8 cellular contexts compared by ENCODE assay signal in genomic region chr10:68897336-68897741, GRCh38. TPM values are rescaled to one million over a fixed set of nuclear protein-coding genes. Genes with fewer than 3 reads are reported as not detected.
A peak's percentile ranks its signal among the peaks of the same experiment; 100 is the strongest.
DNase-seq lines count a peak whose midpoint lies in the region; ATAC-seq, FAIRE-seq and TF ChIP-seq lines count a peak whose summit lies in the region.

No MANE protein-coding gene starts in this region.

- no peaks in the 10 kb centered on the region for H3K36me3 Mint-ChIP-seq in endothelial cell (ENCODE audit: low read depth, unreplicated experiment)

- peaks cover 12% of the 10 kb centered on the region for H3K79me2 ChIP-seq in neural cell (replicated peaks; ENCODE audit: insufficient read depth, low read length)

- H3K27me3 ChIP-seq in GM06990 (replicated peaks; ENCODE audit: control insufficient read depth, insufficient read depth, low read length) (no peaks in the 10 kb centered on the region), neural cell (ENCODE audit: insufficient read depth, low read depth, low read length) (no peaks in the 10 kb centered on the region)

- WGBS in A549 (ENCODE audit: missing lambda C conversion rate) = 48% methylated on average over 3 of the region's 3 CpGs

- CTCF ChIA-PET in A549 (lab: Yijun Ruan, JAX) = interaction anchor here (0.6 to 3.9 kb wide), 40 partner anchors 9 to 686 kb away, joined by 3 to 22 read pairs (median 4); partner anchors contain the start of genes DDX21 and STOX1

- H3K9ac ChIP-seq in neural cell (ENCODE audit: low read length) = no peak overlapping the region

- TF ChIP-seq POLR2A in A549 (IDR thresholded peaks at IDR 0.05; ENCODE audit: low read length) = no peak

- H3K9me2 ChIP-seq in neural cell (ENCODE audit: insufficient read depth, low read length) = no peaks in the 10 kb centered on the region

- ATAC-seq in A549 = peak; percentile 15 to 42; a peak in 1 of 6 replicates
- no peak for ATAC-seq in GM21723 (IDR thresholded peaks at IDR 0.05; ENCODE audit: unreplicated experiment)
- ATAC-seq in GM18873 (IDR thresholded peaks at IDR 0.05; ENCODE audit: low FRiP score, unreplicated experiment) = no peak

- H3K27me3 Mint-ChIP-seq in endothelial cell (ENCODE audit: unreplicated experiment) = peaks cover 9% of the 10 kb centered on the region

- no peak overlapping the region for H2AFZ ChIP-seq in neural cell (ENCODE audit: low read depth, low read length)

- no peak overlapping the region for H3K4me3 Mint-ChIP-seq in endothelial cell (ENCODE audit: unreplicated experiment)

- H3K9me3 ChIP-seq in A549 (no peaks in the 10 kb centered on the region), neural cell (ENCODE audit: low read length) (no peaks in the 10 kb centered on the region)

- no peak overlapping the region for H3K4me3 ChIP-seq in A549
- no peak overlapping the region for H3K4me3 ChIP-seq in GM06990 (replicated peaks; ENCODE audit: low read depth, low read length)
- H3K4me3 ChIP-seq in neural cell (ENCODE audit: low read length) = no peak overlapping the region

- POLR2A ChIA-PET in A549 (lab: Yijun Ruan, JAX) = interaction anchor here (0.6 kb wide), 1 partner anchor 101 kb away, joined by 3 read pairs; no protein-coding TSS in a partner anchor

- H4K20me1 ChIP-seq in neural cell (ENCODE audit: insufficient read depth) = no peaks in the 10 kb centered on the region

- peak; percentile 86 for TF ChIP-seq RAD21 in A549 (conservative IDR thresholded peaks at IDR 0.05 in 1 of 2, IDR thresholded peaks at IDR 0.05 in 1 of 2)
- peak; percentile 85 for TF ChIP-seq RAD21 in neural cell (conservative IDR thresholded peaks at IDR 0.05)

- H3K27ac ChIP-seq in A549 (no peak overlapping the region), neural cell (ENCODE audit: low read length) (no peak overlapping the region)

- H3K27ac Mint-ChIP-seq in endothelial cell (ENCODE audit: unreplicated experiment) = no peak overlapping the region

- H3K4me1 ChIP-seq in A549 = peaks cover 3% of the 10 kb centered on the region; the same call in 2 of the 3 replicates

- FAIRE-seq in A549 (lab: Jason Lieb, UNC) (no peak), TTC549 (lab: Jason Lieb, UNC) (peak; percentile 80)

- H3K36me3 ChIP-seq in GM06990 (ENCODE audit: control insufficient read depth, insufficient read depth, low read length) (no peaks in the 10 kb centered on the region), neural cell (ENCODE audit: insufficient read depth, low read length) (no peaks in the 10 kb centered on the region)

- no peaks in the 10 kb centered on the region for H3K9me3 Mint-ChIP-seq in endothelial cell (ENCODE audit: unreplicated experiment)

- TF ChIP-seq EP300 in A549 (IDR thresholded peaks at IDR 0.05) (no peak), neural cell (conservative IDR thresholded peaks at IDR 0.05; ENCODE audit: poor library complexity, severe bottlenecking) (no peak)

- peaks cover 9% of the 10 kb centered on the region for H3K4me1 Mint-ChIP-seq in endothelial cell (ENCODE audit: unreplicated experiment)

- H3F3A ChIP-seq in neural cell (ENCODE audit: insufficient read depth, low read length, poor library complexity, severe bottlenecking) = no peaks in the 10 kb centered on the region

- TF ChIP-seq CTCF in A549 (IDR thresholded peaks at IDR 0.05) (peak; percentile 76), GM06990 (IDR thresholded peaks at IDR 0.05; ENCODE audit: insufficient read depth, low read length, poor library complexity, severe bottlenecking) (peak; percentile 40), endothelial cell (IDR thresholded peaks at IDR 0.05; ENCODE audit: unreplicated experiment) (no peak), neural cell (IDR thresholded peaks at IDR 0.05; ENCODE audit: poor library complexity, severe bottlenecking) (peak; percentile 76)

- H3K4me2 ChIP-seq in A549 (no peak overlapping the region), neural cell (ENCODE audit: low read length) (no peak overlapping the region)

- DNase-seq in A549 (ENCODE audit: low read depth in 1 of 2, low spot score in 1 of 2) (peak; percentile 49 to 79), GM06990 (ENCODE audit: extremely low read depth, insufficient read length) (no peak), NCI-H2081 (lab: John Stamatoyannopoulos, UW) (peak; percentile 19 to 33), endothelial cell (ENCODE audit: low spot score) (peak; percentile 67)

TF ChIP-seq in A549, 52 proteins besides CTCF, POLR2A, EP300 and RAD21:
- no peak for TF ChIP-seq KDM1A (IDR thresholded peaks at IDR 0.05; ENCODE audit: low read depth)
- no peak for TF ChIP-seq BHLHE40 (IDR thresholded peaks at IDR 0.05; ENCODE audit: low read depth, low read length)
- peak; percentile 67 for TF ChIP-seq SMC3 (IDR thresholded peaks at IDR 0.05)
- no peak for TF ChIP-seq RCOR1 (IDR thresholded peaks at IDR 0.05; ENCODE audit: low read depth, low read length)
- TF ChIP-seq ATOH8 (CRISPR knock-in tag; IDR thresholded peaks at IDR 0.05; ENCODE audit: low read depth) = no peak
- TF ChIP-seq SREBF2 (IDR thresholded peaks at IDR 0.05) = no peak
- TF ChIP-seq RNF2 (IDR thresholded peaks at IDR 0.05; ENCODE audit: borderline replicate concordance, low read depth) = no peak
- TF ChIP-seq FOXS1 (CRISPR knock-in tag; IDR thresholded peaks at IDR 0.05) = no peak
- TF ChIP-seq CEBPB (IDR thresholded peaks at IDR 0.05) = 0 out of 4 replicates have a peak, but pooled peaks of 1 of the 2 experiments have one; percentile 3
- TF ChIP-seq CBX8 (IDR thresholded peaks at IDR 0.05) = no peak
- TF ChIP-seq HES2 (IDR thresholded peaks at IDR 0.05) = no peak
TF ChIP-seq in A549: peak in this region for 2.

TF ChIP-seq in neural cell, 6 proteins besides CTCF, POLR2A, EP300 and RAD21:
- TF ChIP-seq SMC3 (conservative IDR thresholded peaks at IDR 0.05; ENCODE audit: poor library complexity) = peak; percentile 77
- TF ChIP-seq EZH2 (IDR thresholded peaks at IDR 0.05; ENCODE audit: borderline replicate concordance, insufficient read depth, low read length, poor library complexity, severe bottlenecking) = no peak

RNA-seq across cellular contexts. Expression of gene DDX50, which starts 3.8 kb away (rescaled TPM):
- polyA plus RNA-seq in A549 (2011; rRNA removed) (50.7 and 64.6 TPM in 2 replicates), A549 (2017; fragmentation: RNase III; extraction: RNeasy Plus Mini Kit Qiagen cat#74134 plus additional on column Dnase treatment) (35.1 to 36.1 TPM (median 35.6 TPM) in 3 replicates), neural cell (45.6 and 51.1 TPM in 2 replicates)
- polyA plus RNA-seq in A549 (2012; cell fraction: cytosol; rRNA removed) = 18.0 and 22.4 TPM in 2 replicates
- polyA plus RNA-seq in A549 (2012; cell fraction: nucleus; rRNA removed) = 8.9 and 11.6 TPM in 2 replicates
- 19.5 and 21.8 TPM in 2 replicates for polyA minus RNA-seq in A549 (2011; rRNA and poly(A)+ RNA removed)
- 35.2 TPM for total RNA-seq in endothelial cell (ENCODE audit: unreplicated experiment)
- 75.0 and 76.2 TPM in 2 replicates for polyA minus RNA-seq in neural cell

RNA-seq across cellular contexts. Expression of gene DDX21, which starts 58.6 kb away (rescaled TPM):
- polyA plus RNA-seq in A549 (2011; rRNA removed) (142 and 218 TPM in 2 replicates), A549 (2017; fragmentation: RNase III; extraction: RNeasy Plus Mini Kit Qiagen cat#74134 plus additional on column Dnase treatment) (113 to 137 TPM (median 113 TPM) in 3 replicates), neural cell (29.6 and 33.0 TPM in 2 replicates)
- 41.2 and 41.5 TPM in 2 replicates for polyA plus RNA-seq in A549 (2012; cell fraction: cytosol; rRNA removed)
- 25.9 and 44.9 TPM in 2 replicates for polyA plus RNA-seq in A549 (2012; cell fraction: nucleus; rRNA removed)
- polyA minus RNA-seq in A549 (2011; rRNA and poly(A)+ RNA removed) = 61.4 and 61.6 TPM in 2 replicates
- total RNA-seq in endothelial cell (ENCODE audit: unreplicated experiment) = 38.5 TPM
- polyA minus RNA-seq in neural cell = 47.5 and 50.1 TPM in 2 replicates

Comparison
In these comparisons a context has a peak if more than half of its experiments do, and no peak if none do; other contexts are left out.
1. ATAC-seq: peak in A549 (2 of 2); none in GM21723 (single experiment) and GM18873 (single experiment).